ENCODE assay signal across 15 cellular contexts in the genomic region with DNA sequence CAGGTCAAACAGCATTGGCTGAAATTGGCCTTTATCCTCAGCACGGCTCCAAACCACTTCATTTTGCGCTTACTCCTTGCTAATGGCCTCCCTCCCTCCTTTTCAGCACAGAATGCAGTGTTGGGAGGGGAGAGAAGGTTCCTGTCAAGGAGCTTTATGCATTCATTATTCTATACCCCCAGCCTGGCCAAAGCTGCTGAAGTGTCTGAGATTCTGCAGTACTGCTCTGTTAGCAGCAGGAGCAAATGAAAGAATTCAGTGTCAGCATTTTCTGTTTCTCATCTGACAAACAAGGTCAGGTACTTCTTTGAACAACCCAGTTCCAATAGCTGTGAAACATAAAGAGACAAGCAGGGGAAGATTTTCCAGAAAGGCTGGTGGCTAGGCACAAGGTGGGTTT.
DNase-seq lines count a peak whose midpoint lies in the region; ATAC-seq and TF ChIP-seq lines count a peak whose summit lies in the region.
"Had no signal": no experiment of that assay in that cellular context is flagged by ENCODE, and none has a peak within 500 bp of the region (broad histone marks: within the 10 kb centered on the region; RNA-seq: fewer than 3 reads in every experiment).

No MANE protein-coding gene starts in this region.

- in situ Hi-C loops in IMR-90 (cut with MboI; ENCODE audit: low sequenced_read_pairs) = no loop called here

- no peaks in the 10 kb centered on the region for H3K79me2 ChIP-seq in parathyroid adenoma

- H3K36me3 Mint-ChIP-seq in endodermal cell (ENCODE audit: low read depth) = no peaks in the 10 kb centered on the region

- DNase-seq in IMR-90 (no peak), NCI-H187 treated with DMSO at 0.1 percent for 48 hours (lab: John Stamatoyannopoulos, UW) (peak; percentile 83), endodermal cell (peak; percentile 71), sigmoid colon (no peak), right atrium auricular region (ENCODE audit: low spot score) (no peak)
- DNase-seq: activated CD4-positive, alpha-beta T cell treated with anti-CD3 and anti-CD28 coated beads for 48 hours; amygdala; dorsolateral prefrontal cortex; NCI-H446; right cardiac atrium; stimulated activated CD4-positive, alpha-beta T cell treated with anti-CD3 and anti-CD28 coated beads, Interleukin-4, amount 100 ng/mL, for 4 hours; stimulated activated naive B cell treated with anti-CD40 and anti-IgM and Interleukin-4, amounts not matched to agents 10 μg/mL and 1 μg/mL and 100 μg/mL, for 72 hours; T-helper 2 cell had no signal

- H4K91ac ChIP-seq in IMR-90 (ENCODE audit: insufficient read depth, low read depth, low read length) = no peak overlapping the region

- no peaks in the 10 kb centered on the region for H3K27me3 Mint-ChIP-seq in endodermal cell (ENCODE audit: insufficient read depth)

- H3K9me3 Mint-ChIP-seq in endodermal cell = peaks cover 6% of the 10 kb centered on the region

- TF ChIP-seq POLR2A in IMR-90 (IDR thresholded peaks at IDR 0.05; ENCODE audit: low read depth, low read length) (no peak), sigmoid colon (IDR thresholded peaks at IDR 0.05) (no peak)

- H3K36me3 ChIP-seq in IMR-90 (ENCODE audit: control insufficient read depth, insufficient read depth, low read length) (no peaks in the 10 kb centered on the region), endodermal cell (ENCODE audit: control insufficient read depth, insufficient read depth, low read length) (no peaks in the 10 kb centered on the region), parathyroid adenoma (ENCODE audit: control insufficient read depth, insufficient read depth, low read length) (no peaks in the 10 kb centered on the region), sigmoid colon (no peaks in the 10 kb centered on the region), right atrium auricular region (no peaks in the 10 kb centered on the region)

- ATAC-seq in IMR-90 (ENCODE audit: low read depth) (no peak), GM19467 (IDR thresholded peaks at IDR 0.05; ENCODE audit: unreplicated experiment) (no peak)
- ATAC-seq: right cardiac atrium; stimulated activated naive B cell treated with anti-CD40 and anti-IgM and Interleukin-4, amounts not matched to agents 10 μg/mL and 1 μg/mL and 100 μg/mL, for 72 hours had no signal

- H3K27ac ChIP-seq in IMR-90 (ENCODE audit: insufficient read depth, low read length) (no peak overlapping the region), endodermal cell (ENCODE audit: low read depth, low read length) (peak overlapping the region; percentile 86), parathyroid adenoma (peak overlapping the region; percentile 83), sigmoid colon (peak overlapping the region in 1 of 4 donors; percentile 25), right atrium auricular region (no peak overlapping the region)

- no peak for TF ChIP-seq EP300 in sigmoid colon (IDR thresholded peaks at IDR 0.05)

- no peak for TF ChIP-seq CTCF in IMR-90 (conservative IDR thresholded peaks at IDR 0.05; ENCODE audit: low read depth, low read length)
- no peak for TF ChIP-seq CTCF in endodermal cell (conservative IDR thresholded peaks at IDR 0.05)
- TF ChIP-seq CTCF in parathyroid adenoma (IDR thresholded peaks at IDR 0.05) = peak; percentile 15
- peak in 1 of 4 experiments; percentile 30 for TF ChIP-seq CTCF in sigmoid colon (IDR thresholded peaks at IDR 0.05)
- TF ChIP-seq CTCF in right atrium auricular region (IDR thresholded peaks at IDR 0.05) = no peak

- no peak overlapping the region for H3K18ac ChIP-seq in IMR-90 (ENCODE audit: low read depth, low read length)

- dilution Hi-C loops in IMR-90 (cut with HindIII; ENCODE audit: low sequenced_read_pairs, unreplicated experiment) = no loop called here

- no peak overlapping the region for H3K4me3 ChIP-seq in IMR-90 (ENCODE audit: insufficient read depth, low read depth, low read length)
- no peak overlapping the region for H3K4me3 ChIP-seq in endodermal cell (ENCODE audit: low read length)
- peak overlapping the region; percentile 15 for H3K4me3 ChIP-seq in parathyroid adenoma (ENCODE audit: low read depth, low read length)
- H3K4me3 ChIP-seq in sigmoid colon = no peak overlapping the region
- H3K4me3 ChIP-seq in right atrium auricular region = no peak overlapping the region

- peaks cover 17% of the 10 kb centered on the region for H3K4me1 Mint-ChIP-seq in endodermal cell
- H3K4me1 Mint-ChIP-seq: stimulated activated naive B cell treated with anti-CD40 and anti-IgM and Interleukin-4, amounts not matched to agents 10 μg/mL and 1 μg/mL and 100 μg/mL, for 72 hours had no signal

- H2AFZ ChIP-seq in IMR-90 (replicated peaks; ENCODE audit: low read length, poor library complexity) (no peak overlapping the region), parathyroid adenoma (peak overlapping the region; percentile 79)

- no peak overlapping the region for H2AK5ac ChIP-seq in IMR-90 (ENCODE audit: low read depth, low read length)

- no peak overlapping the region for H2BK5ac ChIP-seq in IMR-90 (ENCODE audit: low read depth, low read length, poor library complexity, severe bottlenecking)

- no peak overlapping the region for H3K23ac ChIP-seq in IMR-90 (ENCODE audit: low read depth, low read length)

- H3K4ac ChIP-seq in IMR-90 (ENCODE audit: low read depth, low read length) = no peak overlapping the region

- WGBS in IMR-90 (ENCODE audit: extremely low coverage in 2 of 2, insufficient read length in 1 of 2), 2 experiments = no CpG with 5 or more reads among the region's 2 CpGs
- WGBS in endodermal cell (ENCODE audit: insufficient coverage in 1 of 2, insufficient read length in 1 of 2), 2 experiments = 53% methylated on average over 2 of the region's 2 CpGs; no CpG with 5 or more reads in 1 of the 2 experiments
- 24 to 39% methylated on average over 2 of the region's 2 CpGs for WGBS in sigmoid colon, 2 donors

- no peak overlapping the region for H3K56ac ChIP-seq in IMR-90 (ENCODE audit: extremely low read depth, insufficient read depth, low read length)

- H2AK9ac ChIP-seq in IMR-90 (replicated peaks; ENCODE audit: low read depth, low read length, poor library complexity) = no peak overlapping the region

- H4K8ac ChIP-seq in IMR-90 (ENCODE audit: low read depth in 2 of 2, low read length in 2 of 2) = no peak overlapping the region

- H4K5ac ChIP-seq in IMR-90 (ENCODE audit: low read depth, low read length) = no peak overlapping the region

- no peak overlapping the region for H2BK120ac ChIP-seq in IMR-90 (ENCODE audit: low read depth, low read length)

- H3K27me3 ChIP-seq in IMR-90 (ENCODE audit: control insufficient read depth, insufficient read depth, low read length) = peaks cover 4% of the 10 kb centered on the region; the same call in 1 of the 2 replicates
- H3K27me3 ChIP-seq in endodermal cell (ENCODE audit: control insufficient read depth, insufficient read depth, low read length, poor library complexity, severe bottlenecking) = no peaks in the 10 kb centered on the region
- H3K27me3 ChIP-seq in parathyroid adenoma (ENCODE audit: control insufficient read depth, insufficient read depth, low read length) = no peaks in the 10 kb centered on the region
- no peaks in the 10 kb centered on the region for H3K27me3 ChIP-seq in sigmoid colon
- no peaks in the 10 kb centered on the region for H3K27me3 ChIP-seq in right atrium auricular region

- no peaks in the 10 kb centered on the region for H3K9me1 ChIP-seq in IMR-90 (ENCODE audit: insufficient read depth, low read length)

- H4K20me1 ChIP-seq in IMR-90 (ENCODE audit: insufficient read depth, low read length) = no peaks in the 10 kb centered on the region

- BruUV-seq in IMR-90 (replicated peaks; lab: Mats Ljungman, UMichigan) = no TSS peak

- POLR2A ChIA-PET in IMR-90 (lab: Charles Lee; ENCODE audit: unreplicated experiment) = no interaction called here

- no peaks in the 10 kb centered on the region for H3K4me1 ChIP-seq in IMR-90 (ENCODE audit: control insufficient read depth, insufficient read depth, low read length)
- H3K4me1 ChIP-seq in endodermal cell (ENCODE audit: control insufficient read depth, insufficient read depth, low read length) = peaks cover 2% of the 10 kb centered on the region
- peaks cover 42% of the 10 kb centered on the region for H3K4me1 ChIP-seq in parathyroid adenoma
- peaks cover 0 to 17% (median 6%) of the 10 kb centered on the region in 4 donors for H3K4me1 ChIP-seq in sigmoid colon
- no peaks in the 10 kb centered on the region for H3K4me1 ChIP-seq in right atrium auricular region

- no peak overlapping the region for H2BK20ac ChIP-seq in IMR-90 (ENCODE audit: low read depth, low read length)

- no peak overlapping the region for H3K27ac Mint-ChIP-seq in endodermal cell
- H3K27ac Mint-ChIP-seq: stimulated activated naive B cell treated with anti-CD40 and anti-IgM and Interleukin-4, amounts not matched to agents 10 μg/mL and 1 μg/mL and 100 μg/mL, for 72 hours had no signal

- H3K9ac ChIP-seq in IMR-90 (ENCODE audit: low read depth, low read length) = no peak overlapping the region
- H3K9ac ChIP-seq in endodermal cell (ENCODE audit: extremely low read depth, low read length, poor library complexity, severe bottlenecking) = no peak overlapping the region
- no peak overlapping the region for H3K9ac ChIP-seq in parathyroid adenoma

- no peak overlapping the region for H3K14ac ChIP-seq in IMR-90 (replicated peaks; ENCODE audit: low read depth, low read length)

- no peak for TF ChIP-seq RAD21 in IMR-90 (IDR thresholded peaks at IDR 0.05; ENCODE audit: low read length)

- H3K9me3 ChIP-seq in IMR-90 (ENCODE audit: control insufficient read depth, insufficient read depth, low read length) (no peaks in the 10 kb centered on the region), endodermal cell (ENCODE audit: control insufficient read depth, low read length) (peaks cover 21% of the 10 kb centered on the region), parathyroid adenoma (ENCODE audit: control insufficient read depth, low read length) (no peaks in the 10 kb centered on the region), sigmoid colon (no peaks in the 10 kb centered on the region), right atrium auricular region (peaks cover 0 to 5% of the 10 kb centered on the region in 2 donors)

- H3K4me2 ChIP-seq in IMR-90 (ENCODE audit: low read depth, low read length) (no peak overlapping the region), parathyroid adenoma (ENCODE audit: low read length) (peak overlapping the region; percentile 48)

- no peaks in the 10 kb centered on the region for H3K79me1 ChIP-seq in IMR-90 (ENCODE audit: low read depth in 1 of 2, low read length in 2 of 2)

- intact Hi-C loops in IMR-90 (cut with micrococcal nuclease) = no loop called here
- intact Hi-C loops in sigmoid colon (cut with DNase I) = no loop called here

- H2BK15ac ChIP-seq in IMR-90 (ENCODE audit: low read depth, low read length) = no peak overlapping the region

- H3K4me3 Mint-ChIP-seq in endodermal cell = no peak overlapping the region
- H3K4me3 Mint-ChIP-seq: stimulated activated naive B cell treated with anti-CD40 and anti-IgM and Interleukin-4, amounts not matched to agents 10 μg/mL and 1 μg/mL and 100 μg/mL, for 72 hours had no signal

- CTCF ChIA-PET in IMR-90 (lab: Yijun Ruan, JAX) = no interaction called here

TF ChIP-seq in IMR-90, 13 proteins besides CTCF, POLR2A, EP300 and RAD21 (continues in another document):
- TF ChIP-seq MAZ (IDR thresholded peaks at IDR 0.05; ENCODE audit: borderline replicate concordance, low read depth, low read length) (no peak), CEBPB (IDR thresholded peaks at IDR 0.05; ENCODE audit: low read depth, low read length) (no peak), MAFK (IDR thresholded peaks at IDR 0.05; ENCODE audit: low read depth, low read length) (peak; percentile 85)

Comparison
In these comparisons a context has a peak if more than half of its experiments do, and no peak if none do; other contexts are left out.
1. DNase-seq: peak in NCI-H187 treated with DMSO at 0.1 percent for 48 hours (single experiment) and endodermal cell (single experiment); none in IMR-90 (single experiment), sigmoid colon (single experiment) and right atrium auricular region (single experiment).
2. H3K27ac ChIP-seq: peak in endodermal cell (single experiment) and parathyroid adenoma (single experiment); none in IMR-90 (single experiment) and right atrium auricular region (0 of 2).